Comparison of ENCODE assay signal across 10 cellular contexts in genomic region chr18:57436193-57436964, GRCh38. TPM values are rescaled to one million over a fixed set of nuclear protein-coding genes. Genes with fewer than 3 reads are reported as not detected.
DNase-seq lines count a peak whose midpoint lies in the region; ATAC-seq and TF ChIP-seq lines count a peak whose summit lies in the region.
"Had no signal": no experiment of that assay in that cellular context is flagged by ENCODE, and none has a peak within 500 bp of the region (broad histone marks: within the 10 kb centered on the region; RNA-seq: fewer than 3 reads in every experiment).

No MANE protein-coding gene starts in this region.

- intact Hi-C loops in activated CD4-positive, alpha-beta T cell treated with anti-CD3 and anti-CD28 coated beads, Interleukin-2, amount 10 ng/mL, durations not matched to agents 24 days and 14 days (cut with micrococcal nuclease) = loop anchor here (5.0 kb wide), 3 partner anchors 366 to 1849 kb away; partner anchors contain the start of genes ATP8B1, RAX and TCF4

- peak overlapping the region; percentile 56 for H3K4me3 Mint-ChIP-seq in activated CD4-positive, alpha-beta T cell treated with anti-CD3 and anti-CD28 coated beads, Interleukin-2, amount 10 ng/mL, durations not matched to agents 24 days and 14 days
- H3K4me3 Mint-ChIP-seq in endothelial cell (ENCODE audit: unreplicated experiment) = peak overlapping the region; percentile 94

- no peaks in the 10 kb centered on the region for H3K9me3 ChIP-seq in smooth muscle cell (replicated peaks; ENCODE audit: low read depth)

- peaks cover 15% of the 10 kb centered on the region for H3K9me3 Mint-ChIP-seq in activated CD4-positive, alpha-beta T cell treated with anti-CD3 and anti-CD28 coated beads, Interleukin-2, amount 10 ng/mL, durations not matched to agents 24 days and 14 days
- no peaks in the 10 kb centered on the region for H3K9me3 Mint-ChIP-seq in endothelial cell (ENCODE audit: unreplicated experiment)

- no peaks in the 10 kb centered on the region for H3K79me2 ChIP-seq in smooth muscle cell (ENCODE audit: low read depth)

- no peak overlapping the region for H3K27ac ChIP-seq in smooth muscle cell (ENCODE audit: low read depth)
- H3K27ac ChIP-seq: RWPE1, skin epidermis had no signal

- peaks cover 28% of the 10 kb centered on the region for H3K4me1 ChIP-seq in smooth muscle cell (ENCODE audit: low read depth)

- H3K4me3 ChIP-seq in smooth muscle cell = no peak overlapping the region

- no peaks in the 10 kb centered on the region for H4K20me1 ChIP-seq in smooth muscle cell (ENCODE audit: low read depth)

- H3F3A ChIP-seq in smooth muscle cell (ENCODE audit: low read depth) = no peaks in the 10 kb centered on the region

- DNase-seq in activated CD4-positive, alpha-beta T cell treated with anti-CD3 and anti-CD28 coated beads, Interleukin-2, amount 10 ng/mL, durations not matched to agents 24 days and 14 days = peak; percentile 57
- DNase-seq in activated CD4-positive, alpha-beta T cell treated with anti-CD3 and anti-CD28 coated beads, Interleukin-2, amount 50 U/mL, for 1 hour = no peak
- DNase-seq in NCI-H526 treated with DMSO at 0.1 percent for 48 hours (lab: John Stamatoyannopoulos, UW) (peak; percentile 61), endothelial cell (ENCODE audit: low spot score) (no peak), retina (peak; percentile 60), smooth muscle cell (lab: John Stamatoyannopoulos, UW; ENCODE audit: unreplicated experiment) (no peak), epidermal melanocyte (ENCODE audit: insufficient read length, low spot score) (no peak)

- H3K27ac Mint-ChIP-seq in activated CD4-positive, alpha-beta T cell treated with anti-CD3 and anti-CD28 coated beads, Interleukin-2, amount 10 ng/mL, durations not matched to agents 24 days and 14 days = peak overlapping the region; percentile 77
- peak overlapping the region; percentile 75 for H3K27ac Mint-ChIP-seq in endothelial cell (ENCODE audit: unreplicated experiment)

- peaks cover 19% of the 10 kb centered on the region for H3K4me1 Mint-ChIP-seq in activated CD4-positive, alpha-beta T cell treated with anti-CD3 and anti-CD28 coated beads, Interleukin-2, amount 10 ng/mL, durations not matched to agents 24 days and 14 days
- peaks cover 41% of the 10 kb centered on the region for H3K4me1 Mint-ChIP-seq in endothelial cell (ENCODE audit: unreplicated experiment)

- H3K27me3 ChIP-seq in smooth muscle cell (ENCODE audit: low read depth) = peaks cover 93% of the 10 kb centered on the region

- H3K27me3 Mint-ChIP-seq in activated CD4-positive, alpha-beta T cell treated with anti-CD3 and anti-CD28 coated beads, Interleukin-2, amount 10 ng/mL, durations not matched to agents 24 days and 14 days = peaks cover 83% of the 10 kb centered on the region
- peaks cover 53% of the 10 kb centered on the region for H3K27me3 Mint-ChIP-seq in endothelial cell (ENCODE audit: unreplicated experiment)

- WGBS in smooth muscle cell (ENCODE audit: low lambda C conversion rate) = 6% methylated on average over 62 of the region's 62 CpGs

- H3K9ac ChIP-seq in smooth muscle cell (ENCODE audit: low read depth) = no peak overlapping the region

- ATAC-seq in HG03280 (IDR thresholded peaks at IDR 0.05; ENCODE audit: unreplicated experiment) = no peak

- TF ChIP-seq CTCF in endothelial cell (IDR thresholded peaks at IDR 0.05; ENCODE audit: unreplicated experiment) (no peak), smooth muscle cell (IDR thresholded peaks at IDR 0.05; ENCODE audit: borderline replicate concordance, insufficient read depth, poor library complexity, severe bottlenecking) (no peak)

- no peak overlapping the region for H3K4me2 ChIP-seq in smooth muscle cell

- no peak overlapping the region for H2AFZ ChIP-seq in smooth muscle cell (ENCODE audit: low read depth)

- H3K36me3 ChIP-seq in smooth muscle cell (ENCODE audit: low read depth) = no peaks in the 10 kb centered on the region

- H3K36me3 Mint-ChIP-seq in activated CD4-positive, alpha-beta T cell treated with anti-CD3 and anti-CD28 coated beads, Interleukin-2, amount 10 ng/mL, durations not matched to agents 24 days and 14 days (ENCODE audit: low read depth) = peaks cover 10% of the 10 kb centered on the region
- peaks cover 5% of the 10 kb centered on the region for H3K36me3 Mint-ChIP-seq in endothelial cell (ENCODE audit: low read depth, unreplicated experiment)

RNA-seq across cellular contexts. Expression of gene ONECUT2, which starts 1.2 kb away (rescaled TPM):
- not detected in 2 replicates for total RNA-seq in activated CD4-positive, alpha-beta T cell treated with anti-CD3 and anti-CD28 coated beads, Interleukin-2, amount 10 ng/mL, durations not matched to agents 24 days and 14 days
- total RNA-seq in endothelial cell (ENCODE audit: unreplicated experiment) (1.1 TPM), smooth muscle cell (0.04 TPM in 1 of 2 replicates, not detected in the other)
- not detected in 2 replicates for polyA plus RNA-seq in smooth muscle cell

Comparison
In these comparisons a context has a peak if more than half of its experiments do, and no peak if none do; other contexts are left out.
1. DNase-seq: peak in activated CD4-positive, alpha-beta T cell treated with anti-CD3 and anti-CD28 coated beads, Interleukin-2, amount 10 ng/mL, durations not matched to agents 24 days and 14 days (single experiment), NCI-H526 treated with DMSO at 0.1 percent for 48 hours (single experiment) and retina (single experiment); none in activated CD4-positive, alpha-beta T cell treated with anti-CD3 and anti-CD28 coated beads, Interleukin-2, amount 50 U/mL, for 1 hour (single experiment), endothelial cell (single experiment), smooth muscle cell (single experiment) and epidermal melanocyte (single experiment).